ENCODE assay signal across 1 cellular context in genomic region chr2:231785822-231786176, GRCh38.
TF ChIP-seq lines count a peak whose summit lies in the region.

No MANE protein-coding gene starts in this region.

TF ChIP-seq in HepG2, 621 proteins besides CTCF, POLR2A, EP300 and RAD21 (continued from another document):
- TF ChIP-seq, protein P1, sequence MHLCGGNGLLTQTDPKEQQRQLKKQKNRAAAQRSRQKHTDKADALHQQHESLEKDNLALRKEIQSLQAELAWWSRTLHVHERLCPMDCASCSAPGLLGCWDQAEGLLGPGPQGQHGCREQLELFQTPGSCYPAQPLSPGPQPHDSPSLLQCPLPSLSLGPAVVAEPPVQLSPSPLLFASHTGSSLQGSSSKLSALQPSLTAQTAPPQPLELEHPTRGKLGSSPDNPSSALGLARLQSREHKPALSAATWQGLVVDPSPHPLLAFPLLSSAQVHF (CRISPR knock-in tag; IDR thresholded peaks at IDR 0.05): no peak
- TF ChIP-seq ZNF720 (CRISPR knock-in tag; IDR thresholded peaks at IDR 0.05) (no peak), SETDB1 (CRISPR knock-in tag; IDR thresholded peaks at IDR 0.05; ENCODE audit: borderline replicate concordance) (0 out of 2 replicates have a peak, but pooled peaks have one; percentile 13), CREM (IDR thresholded peaks at IDR 0.05) (no peak), CREM (CRISPR knock-in tag; IDR thresholded peaks at IDR 0.05) (no peak), ADNP (CRISPR knock-in tag; IDR thresholded peaks at IDR 0.05) (peak; percentile 52; the same call in 1 of the 2 replicates), CHD4 (IDR thresholded peaks at IDR 0.05; ENCODE audit: borderline replicate concordance, low read length) (peak; percentile 51; the same call in 1 of the 2 replicates)
- TF ChIP-seq, protein P2, sequence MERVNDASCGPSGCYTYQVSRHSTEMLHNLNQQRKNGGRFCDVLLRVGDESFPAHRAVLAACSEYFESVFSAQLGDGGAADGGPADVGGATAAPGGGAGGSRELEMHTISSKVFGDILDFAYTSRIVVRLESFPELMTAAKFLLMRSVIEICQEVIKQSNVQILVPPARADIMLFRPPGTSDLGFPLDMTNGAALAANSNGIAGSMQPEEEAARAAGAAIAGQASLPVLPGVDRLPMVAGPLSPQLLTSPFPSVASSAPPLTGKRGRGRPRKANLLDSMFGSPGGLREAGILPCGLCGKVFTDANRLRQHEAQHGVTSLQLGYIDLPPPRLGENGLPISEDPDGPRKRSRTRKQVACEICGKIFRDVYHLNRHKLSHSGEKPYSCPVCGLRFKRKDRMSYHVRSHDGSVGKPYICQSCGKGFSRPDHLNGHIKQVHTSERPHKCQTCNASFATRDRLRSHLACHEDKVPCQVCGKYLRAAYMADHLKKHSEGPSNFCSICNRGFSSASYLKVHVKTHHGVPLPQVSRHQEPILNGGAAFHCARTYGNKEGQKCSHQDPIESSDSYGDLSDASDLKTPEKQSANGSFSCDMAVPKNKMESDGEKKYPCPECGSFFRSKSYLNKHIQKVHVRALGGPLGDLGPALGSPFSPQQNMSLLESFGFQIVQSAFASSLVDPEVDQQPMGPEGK (CRISPR knock-in tag; IDR thresholded peaks at IDR 0.05): no peak
- TF ChIP-seq, protein P3, sequence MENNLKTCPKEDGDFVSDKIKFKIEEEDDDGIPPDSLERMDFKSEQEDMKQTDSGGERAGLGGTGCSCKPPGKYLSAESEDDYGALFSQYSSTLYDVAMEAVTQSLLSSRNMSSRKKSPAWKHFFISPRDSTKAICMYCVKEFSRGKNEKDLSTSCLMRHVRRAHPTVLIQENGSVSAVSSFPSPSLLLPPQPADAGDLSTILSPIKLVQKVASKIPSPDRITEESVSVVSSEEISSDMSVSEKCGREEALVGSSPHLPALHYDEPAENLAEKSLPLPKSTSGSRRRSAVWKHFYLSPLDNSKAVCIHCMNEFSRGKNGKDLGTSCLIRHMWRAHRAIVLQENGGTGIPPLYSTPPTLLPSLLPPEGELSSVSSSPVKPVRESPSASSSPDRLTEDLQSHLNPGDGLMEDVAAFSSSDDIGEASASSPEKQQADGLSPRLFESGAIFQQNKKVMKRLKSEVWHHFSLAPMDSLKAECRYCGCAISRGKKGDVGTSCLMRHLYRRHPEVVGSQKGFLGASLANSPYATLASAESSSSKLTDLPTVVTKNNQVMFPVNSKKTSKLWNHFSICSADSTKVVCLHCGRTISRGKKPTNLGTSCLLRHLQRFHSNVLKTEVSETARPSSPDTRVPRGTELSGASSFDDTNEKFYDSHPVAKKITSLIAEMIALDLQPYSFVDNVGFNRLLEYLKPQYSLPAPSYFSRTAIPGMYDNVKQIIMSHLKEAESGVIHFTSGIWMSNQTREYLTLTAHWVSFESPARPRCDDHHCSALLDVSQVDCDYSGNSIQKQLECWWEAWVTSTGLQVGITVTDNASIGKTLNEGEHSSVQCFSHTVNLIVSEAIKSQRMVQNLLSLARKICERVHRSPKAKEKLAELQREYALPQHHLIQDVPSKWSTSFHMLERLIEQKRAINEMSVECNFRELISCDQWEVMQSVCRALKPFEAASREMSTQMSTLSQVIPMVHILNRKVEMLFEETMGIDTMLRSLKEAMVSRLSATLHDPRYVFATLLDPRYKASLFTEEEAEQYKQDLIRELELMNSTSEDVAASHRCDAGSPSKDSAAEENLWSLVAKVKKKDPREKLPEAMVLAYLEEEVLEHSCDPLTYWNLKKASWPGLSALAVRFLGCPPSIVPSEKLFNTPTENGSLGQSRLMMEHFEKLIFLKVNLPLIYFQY (CRISPR knock-in tag; IDR thresholded peaks at IDR 0.05; ENCODE audit: borderline replicate concordance): no peak
